ENCODE assay signal across 22 cellular contexts in the genomic region with DNA sequence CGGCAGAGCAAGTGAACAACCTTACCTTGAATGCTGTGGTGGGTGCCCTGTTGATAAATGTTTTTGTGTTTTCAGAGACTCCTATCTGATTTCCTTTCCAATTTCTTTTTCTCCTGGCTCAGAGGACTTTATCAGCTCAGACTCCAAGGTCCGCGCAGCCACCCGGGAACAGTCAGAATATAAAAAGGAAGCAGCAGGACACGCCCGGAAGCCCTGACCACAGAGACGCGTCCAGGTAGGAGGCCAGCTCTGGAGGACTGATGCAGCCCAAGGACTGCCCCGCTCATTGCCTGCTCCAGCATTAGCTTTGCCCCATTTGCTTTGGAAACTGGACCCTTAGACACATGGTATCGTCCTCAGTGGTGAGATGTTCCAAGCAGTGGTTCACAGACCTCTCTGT.
A peak's percentile ranks its signal among the peaks of the same experiment; 100 is the strongest.
DNase-seq lines count a peak whose midpoint lies in the region; ATAC-seq, FAIRE-seq and TF ChIP-seq lines count a peak whose summit lies in the region.
"Had no signal": no experiment of that assay in that cellular context is flagged by ENCODE, and none has a peak within 500 bp of the region (broad histone marks: within the 10 kb centered on the region; RNA-seq: fewer than 3 reads in every experiment).

No MANE protein-coding gene starts in this region.

- H3K79me2 ChIP-seq in K562 (ENCODE audit: control insufficient read depth, insufficient read depth, low read length): no peaks in the 10 kb centered on the region
- no peaks in the 10 kb centered on the region for H3K79me2 ChIP-seq in hepatocyte

- TF ChIP-seq CTCF in K562 (IDR thresholded peaks at IDR 0.05 in 2 of 3, conservative IDR thresholded peaks at IDR 0.05 in 1 of 3; ENCODE audit: insufficient read depth in 2 of 3, low read depth in 1 of 3, low read length in 3 of 3) (no peak), hepatocyte (IDR thresholded peaks at IDR 0.05; ENCODE audit: poor library complexity) (no peak), RWPE1 (conservative IDR thresholded peaks at IDR 0.05; ENCODE audit: low read depth) (no peak)

- CTCF ChIA-PET in K562 (lab: Yijun Ruan, JAX; ENCODE audit: low intra/inter-chr PET ratio) (no interaction called here), RWPE1 (lab: Yijun Ruan, JAX) (interaction anchor here (0.7 to 1.8 kb wide), 3 partner anchors 21 to 115 kb away, joined by 3 to 8 read pairs (median 5); no protein-coding TSS in a partner anchor)

- H3K79me1 ChIP-seq in neuronal stem cell (ENCODE audit: low read depth, low read length): no peaks in the 10 kb centered on the region

- FAIRE-seq in K562 (lab: Jason Lieb, UNC): no peak
- FAIRE-seq: HTR-8/SVneo had no signal

- WGBS in K562 (ENCODE audit: insufficient coverage, low coverage, missing lambda C conversion rate): 2% methylated on average over 6 of the region's 10 CpGs
- WGBS in hepatocyte (ENCODE audit: low lambda C conversion rate, missing lambda C conversion rate): 80% methylated on average over 10 of the region's 10 CpGs
- WGBS in neuronal stem cell (ENCODE audit: extremely low coverage in 2 of 2, insufficient read length in 2 of 2, insufficient replicate concordance in 1 of 2), 2 donors: no CpG with 5 or more reads among the region's 10 CpGs

- DNase-seq in K562 (ENCODE audit: extremely low read depth in 1 of 4, low spot score in 3 of 4): no peak
- DNase-seq in hepatocyte (ENCODE audit: low spot score): peak; percentile 56
- DNase-seq in neuronal stem cell (ENCODE audit: low spot score): no peak
- no peak for DNase-seq in RWPE1 (ENCODE audit: low spot score)
- DNase-seq in nucleus accumbens (lab: John Stamatoyannopoulos, UW): no peak
- DNase-seq in NCI-H1092 treated with DMSO at 0.1 percent for 48 hours (lab: John Stamatoyannopoulos, UW): no peak
- DNase-seq: CD4-positive, CD25-positive, alpha-beta regulatory T cell; DMS53; HFFc6; MV-4-11; NCI-H1417 treated with DMSO at 0.1 percent for 48 hours; NCI-H2029; NCI-H2171; NCI-H446 treated with DMSO at 0.1 percent for 48 hours; NCI-H748 treated with DMSO at 0.1 percent for 48 hours; PC-9 had no signal

- peak overlapping the region; percentile 27 for H3K14ac ChIP-seq in neuronal stem cell (ENCODE audit: low read length)

- TF ChIP-seq POLR2A in K562 (conservative IDR thresholded peaks at IDR 0.05): no peak

- BruUV-seq in K562 (replicated peaks; lab: Mats Ljungman, UMichigan): no TSS peak

- H3K4ac ChIP-seq in neuronal stem cell (ENCODE audit: low read length): no peak overlapping the region

- TF ChIP-seq EP300 in K562 (IDR thresholded peaks at IDR 0.05; ENCODE audit: low read length): no peak

- no peak overlapping the region for H3K4me2 ChIP-seq in K562 (ENCODE audit: insufficient read depth, low read length)
- H3K4me2 ChIP-seq in hepatocyte: no peak overlapping the region
- H3K4me2 ChIP-seq in neuronal stem cell (ENCODE audit: insufficient read depth, low read length, poor library complexity, severe bottlenecking): no peak overlapping the region
- H3K4me2 ChIP-seq: PC-9 had no signal

- H3K9me3 ChIP-seq in K562 (replicated peaks; ENCODE audit: control insufficient read depth, insufficient read depth, low read depth, low read length) (no peaks in the 10 kb centered on the region), hepatocyte (ENCODE audit: low read depth) (no peaks in the 10 kb centered on the region), neuronal stem cell (replicated peaks in 1 of 2; ENCODE audit: control insufficient read depth in 2 of 2, insufficient read depth in 1 of 2, low read depth in 1 of 2, low read length in 2 of 2) (peaks cover 0 to 6% of the 10 kb centered on the region in 2 donors), stomach smooth muscle (ENCODE audit: control insufficient read depth in 2 of 2, low read length in 2 of 2) (no peaks in the 10 kb centered on the region)
- H3K9me3 ChIP-seq: Caco-2 had no signal

- H3K9me2 ChIP-seq in hepatocyte (replicated peaks; ENCODE audit: insufficient read depth): no peaks in the 10 kb centered on the region

- H3K27ac ChIP-seq in K562 (ENCODE audit: extremely low read depth, low read depth, low read length): no peak overlapping the region
- peak overlapping the region; percentile 69 for H3K27ac ChIP-seq in hepatocyte
- no peak overlapping the region for H3K27ac ChIP-seq in neuronal stem cell (replicated peaks; ENCODE audit: low read length)
- peak overlapping the region; percentile 24 for H3K27ac ChIP-seq in stomach smooth muscle (ENCODE audit: low read length)
- no peak overlapping the region for H3K27ac ChIP-seq in RWPE1
- H3K27ac ChIP-seq: HL-60, PC-9, SK-N-MC had no signal

- H3K9ac ChIP-seq in K562 (ENCODE audit: insufficient read depth in 1 of 2, low read depth in 2 of 2, low read length in 2 of 2) (no peak overlapping the region), neuronal stem cell (ENCODE audit: low read depth, low read length, poor library complexity) (no peak overlapping the region), stomach smooth muscle (ENCODE audit: low read length in 2 of 2) (no peak overlapping the region)

- H3K18ac ChIP-seq in neuronal stem cell (ENCODE audit: low read length): no peak overlapping the region

- no peaks in the 10 kb centered on the region for H4K20me1 ChIP-seq in K562 (replicated peaks; ENCODE audit: control insufficient read depth, insufficient read depth, low read length)
- H4K20me1 ChIP-seq in hepatocyte (ENCODE audit: insufficient read depth, poor library complexity, severe bottlenecking): no peaks in the 10 kb centered on the region

- no peak for ATAC-seq in K562
- no peak for ATAC-seq in GM21723 (IDR thresholded peaks at IDR 0.05; ENCODE audit: unreplicated experiment)

- no peaks in the 10 kb centered on the region for H3K9me1 ChIP-seq in K562 (ENCODE audit: control insufficient read depth, insufficient read depth, low read length)

- POLR2A ChIA-PET in K562 (lab: Yijun Ruan, JAX) (no interaction called here), RWPE1 (lab: Yijun Ruan, JAX; ENCODE audit: low non-redundant PET) (no interaction called here)

- no peak overlapping the region for H2BK120ac ChIP-seq in neuronal stem cell (ENCODE audit: low read depth, low read length)

- no peaks in the 10 kb centered on the region for H3K36me3 ChIP-seq in K562 (ENCODE audit: control insufficient read depth, insufficient read depth, low read length)
- no peaks in the 10 kb centered on the region for H3K36me3 ChIP-seq in hepatocyte (replicated peaks; ENCODE audit: insufficient read depth, low read depth)
- H3K36me3 ChIP-seq in neuronal stem cell (replicated peaks in 1 of 2; ENCODE audit: control insufficient read depth in 2 of 2, insufficient read depth in 2 of 2, low read length in 2 of 2): no peaks in the 10 kb centered on the region
- peaks cover 5 to 8% of the 10 kb centered on the region in 2 donors for H3K36me3 ChIP-seq in stomach smooth muscle (ENCODE audit: control insufficient read depth in 2 of 2, insufficient read depth in 2 of 2, low read length in 2 of 2)

- no peak overlapping the region for H2BK12ac ChIP-seq in neuronal stem cell (ENCODE audit: low read length)

- H3K27me3 ChIP-seq in K562 (ENCODE audit: control insufficient read depth in 2 of 2, insufficient read depth in 2 of 2, low read length in 2 of 2): peaks cover 4 to 22% of the 10 kb centered on the region in 2 experiments; a peak in 3 of 5 replicates
- H3K27me3 ChIP-seq in hepatocyte: no peaks in the 10 kb centered on the region
- no peaks in the 10 kb centered on the region for H3K27me3 ChIP-seq in neuronal stem cell (ENCODE audit: control insufficient read depth in 3 of 3, insufficient read depth in 3 of 3, low read depth in 1 of 3, low read length in 3 of 3)
- no peaks in the 10 kb centered on the region for H3K27me3 ChIP-seq in stomach smooth muscle (ENCODE audit: control insufficient read depth in 1 of 2, insufficient read depth in 2 of 2, low read length in 2 of 2)

- H3K23ac ChIP-seq in neuronal stem cell (ENCODE audit: low read depth, low read length, poor library complexity): peak overlapping the region; percentile 14

- H4K8ac ChIP-seq in neuronal stem cell (ENCODE audit: low read depth, low read length): no peak overlapping the region

- no peak overlapping the region for H2BK15ac ChIP-seq in neuronal stem cell (ENCODE audit: low read length)

- in situ Hi-C loops in K562 (cut with MboI): no loop called here

- no peak overlapping the region for H2AK5ac ChIP-seq in neuronal stem cell (ENCODE audit: low read depth, low read length)

- H3K4me3 ChIP-seq in K562 (no peak overlapping the region), hepatocyte (no peak overlapping the region), neuronal stem cell (ENCODE audit: low read length in 2 of 2) (no peak overlapping the region), stomach smooth muscle (ENCODE audit: low read length in 2 of 2) (no peak overlapping the region)
- H3K4me3 ChIP-seq: PC-9, SK-N-MC had no signal

- H3K4me1 ChIP-seq in K562 (replicated peaks in 1 of 2; ENCODE audit: control insufficient read depth in 2 of 2, insufficient read depth in 2 of 2, low read length in 2 of 2) (no peaks in the 10 kb centered on the region; a peak in 1 of 5 replicates), hepatocyte (ENCODE audit: insufficient read depth) (peaks cover 8% of the 10 kb centered on the region), neuronal stem cell (ENCODE audit: control insufficient read depth in 2 of 2, insufficient read depth in 1 of 2, low read depth in 1 of 2, low read length in 2 of 2) (peaks cover 5 to 8% of the 10 kb centered on the region in 2 donors), stomach smooth muscle (ENCODE audit: control insufficient read depth, insufficient read depth, low read length) (peaks cover 25% of the 10 kb centered on the region)

- intact Hi-C loops in K562 (cut with micrococcal nuclease): loop anchor here (10.0 kb wide), 1 partner anchor 64 kb away; no protein-coding TSS in a partner anchor

- H4K91ac ChIP-seq in neuronal stem cell (ENCODE audit: low read depth, low read length, poor library complexity): no peak overlapping the region

- no peak overlapping the region for H2AFZ ChIP-seq in K562 (ENCODE audit: low read depth, low read length)
- peak overlapping the region; percentile 42 for H2AFZ ChIP-seq in hepatocyte
- no peak overlapping the region for H2AFZ ChIP-seq in neuronal stem cell (ENCODE audit: low read length)
- H2AFZ ChIP-seq: PC-9 had no signal

- no peak overlapping the region for H2BK5ac ChIP-seq in neuronal stem cell (ENCODE audit: low read length)

- no peak for TF ChIP-seq RAD21 in K562 (CRISPR knock-in tag; conservative IDR thresholded peaks at IDR 0.05 in 1 of 2, IDR thresholded peaks at IDR 0.05 in 1 of 2)

TF ChIP-seq in K562, 482 proteins besides CTCF, POLR2A, EP300 and RAD21 (continues in another document):
- no peak for TF ChIP-seq ZNF717 (CRISPR knock-in tag; IDR thresholded peaks at IDR 0.05)

Comparison
In these comparisons a context has a peak if more than half of its experiments do, and no peak if none do; other contexts are left out.
1. H3K27ac ChIP-seq: peak in hepatocyte (single experiment) and stomach smooth muscle (single experiment); none in K562 (single experiment), neuronal stem cell (single experiment) and RWPE1 (single experiment).